ENCODE assay signal across 8 cellular contexts in the genomic region with DNA sequence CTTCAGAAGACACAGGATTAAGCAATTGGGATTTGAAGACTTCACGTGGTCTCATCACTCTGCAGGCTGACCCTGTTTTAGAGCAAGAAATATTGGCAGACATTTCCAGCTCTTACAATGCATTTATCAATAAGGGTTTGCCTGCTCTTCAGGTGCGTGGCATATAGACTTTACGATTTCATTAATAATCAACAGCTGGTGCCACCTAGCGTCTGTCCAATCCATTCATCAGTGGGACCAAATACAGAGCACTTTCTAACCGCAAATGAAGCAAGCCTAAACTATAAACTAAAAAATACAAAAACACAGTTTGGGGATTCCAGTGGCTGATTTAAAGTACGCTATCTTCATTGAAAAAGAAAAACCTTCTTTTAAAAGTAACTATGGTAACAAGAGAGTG.
A peak's percentile ranks its signal among the peaks of the same experiment; 100 is the strongest.
DNase-seq lines count a peak whose midpoint lies in the region; ATAC-seq and TF ChIP-seq lines count a peak whose summit lies in the region.

No MANE protein-coding gene starts in this region.

- H3K4me2 ChIP-seq in parathyroid adenoma (ENCODE audit: low read length), result no peak overlapping the region

- no peaks in the 10 kb centered on the region for H3K79me2 ChIP-seq in parathyroid adenoma

- H3K9me3 ChIP-seq in parathyroid adenoma (ENCODE audit: control insufficient read depth, low read length), result no peaks in the 10 kb centered on the region

- DNase-seq in NCI-H1417 treated with DMSO at 0.1 percent for 48 hours (lab: John Stamatoyannopoulos, UW) (peak; percentile 69), ecto neural progenitor cell (ENCODE audit: low spot score) (peak; percentile 41), T1000 (lab: John Stamatoyannopoulos, UW) (no peak)
- no peak for DNase-seq in activated CD8-positive, alpha-beta memory T cell treated with anti-CD3 and anti-CD28 coated beads, Interleukin-2, amount 50 U/mL, for 48 hours

- H3K27ac ChIP-seq in parathyroid adenoma, result no peak overlapping the region

- no peak overlapping the region for H3K4me3 ChIP-seq in parathyroid adenoma (ENCODE audit: low read depth, low read length)

- H3K4me1 ChIP-seq in parathyroid adenoma, result no peaks in the 10 kb centered on the region

- no peaks in the 10 kb centered on the region for H3K36me3 ChIP-seq in parathyroid adenoma (ENCODE audit: control insufficient read depth, insufficient read depth, low read length)

- TF ChIP-seq CTCF in parathyroid adenoma (IDR thresholded peaks at IDR 0.05), result peak; percentile 24

- H3K27me3 ChIP-seq in parathyroid adenoma (ENCODE audit: control insufficient read depth, insufficient read depth, low read length), result no peaks in the 10 kb centered on the region

- ATAC-seq in GM18858 (IDR thresholded peaks at IDR 0.05; ENCODE audit: unreplicated experiment) (peak; percentile 44), HG02759 (IDR thresholded peaks at IDR 0.05; ENCODE audit: unreplicated experiment) (no peak), GM21528 (IDR thresholded peaks at IDR 0.05; ENCODE audit: low FRiP score, unreplicated experiment) (no peak)

- no peak overlapping the region for H2AFZ ChIP-seq in parathyroid adenoma

- H3K9ac ChIP-seq in parathyroid adenoma, result no peak overlapping the region

Comparison
In these comparisons a context has a peak if more than half of its experiments do, and no peak if none do; other contexts are left out.
1. DNase-seq: peak in NCI-H1417 treated with DMSO at 0.1 percent for 48 hours (single experiment) and ecto neural progenitor cell (single experiment); none in activated CD8-positive, alpha-beta memory T cell treated with anti-CD3 and anti-CD28 coated beads, Interleukin-2, amount 50 U/mL, for 48 hours (single experiment) and T1000 (single experiment).